Comparison of ENCODE assay signal across 25 cellular contexts in genomic region chr13:80988752-80989151, GRCh38.
DNase-seq lines count a peak whose midpoint lies in the region; FAIRE-seq and TF ChIP-seq lines count a peak whose summit lies in the region.
"Had no signal": no experiment of that assay in that cellular context is flagged by ENCODE, and none has a peak within 500 bp of the region (broad histone marks: within the 10 kb centered on the region; RNA-seq: fewer than 3 reads in every experiment).

No MANE protein-coding gene starts in this region.

- H3K4me1 ChIP-seq in HAP-1 (no peaks in the 10 kb centered on the region), tibial nerve (peaks cover 0 to 6% (median 0%) of the 10 kb centered on the region in 4 donors)
- H3K4me1 ChIP-seq: BLaER1 treated with 17β-estradiol and CSF1 and Interleukin-3, amounts not matched to agents 10 nM and 100 nM had no signal

- 30 to 35% methylated on average over 3 of the region's 3 CpGs for WGBS in tibial nerve, 2 donors

- H3K4me3 ChIP-seq in HAP-1 (no peak overlapping the region), tibial nerve (no peak overlapping the region)
- H3K4me3 ChIP-seq: BLaER1 treated with 17β-estradiol and CSF1 and Interleukin-3, amounts not matched to agents 10 nM and 100 nM; GM23338 had no signal

- FAIRE-seq in endometrium (lab: Jason Lieb, UNC), result peak; percentile 45
- FAIRE-seq: D721Med, GM18507 had no signal

- no peaks in the 10 kb centered on the region for H3K36me3 ChIP-seq in HAP-1 (replicated peaks)
- peaks cover 0 to 16% (median 0%) of the 10 kb centered on the region in 3 donors for H3K36me3 ChIP-seq in tibial nerve
- H3K36me3 ChIP-seq: BLaER1 treated with 17β-estradiol and CSF1 and Interleukin-3, amounts not matched to agents 10 nM and 100 nM had no signal

- no peaks in the 10 kb centered on the region for H3K9me3 ChIP-seq in HAP-1
- peaks cover 0 to 9% (median 1%) of the 10 kb centered on the region in 4 donors for H3K9me3 ChIP-seq in tibial nerve

- TF ChIP-seq CTCF in tibial nerve (IDR thresholded peaks at IDR 0.05), result no peak

- no peak for TF ChIP-seq EP300 in tibial nerve (IDR thresholded peaks at IDR 0.05)

- TF ChIP-seq POLR2A in tibial nerve (IDR thresholded peaks at IDR 0.05), result no peak

- DNase-seq in HAP-1 (ENCODE audit: low spot score in 2 of 2) (peak; percentile 17 to 31), midbrain (lab: John Stamatoyannopoulos, UW) (peak; percentile 16), pons (ENCODE audit: low spot score) (peak; percentile 72), epidermal melanocyte (ENCODE audit: insufficient read length, low spot score) (no peak), tibial nerve (ENCODE audit: low spot score in 2 of 2) (no peak), NCI-H1048 (lab: John Stamatoyannopoulos, UW) (no peak)
- DNase-seq: CD4-positive, alpha-beta T cell; H9; HFFc6; MM.1S; NCI-H1092; NCI-H1417 treated with DMSO at 0.1 percent for 48 hours; NCI-H1694 treated with DMSO at 0.1 percent for 48 hours; NCI-H2081; NCI-H2227 treated with DMSO at 0.1 percent for 48 hours; NCI-H510A; NCI-H69; SHP77 had no signal

- in situ Hi-C loops in HAP-1 (cut with MboI; ENCODE audit: low sequenced_read_pairs), result no loop called here

- H3K27ac ChIP-seq in tibial nerve, result peak overlapping the region in 1 of 4 donors; percentile 84
- H3K27ac ChIP-seq: BLaER1 treated with 17β-estradiol and CSF1 and Interleukin-3, amounts not matched to agents 10 nM and 100 nM; KMS-11; RWPE1 had no signal

- H3K27me3 ChIP-seq in HAP-1 (ENCODE audit: low read depth), result no peaks in the 10 kb centered on the region
- no peaks in the 10 kb centered on the region for H3K27me3 ChIP-seq in tibial nerve
- H3K27me3 ChIP-seq: BLaER1 treated with 17β-estradiol and CSF1 and Interleukin-3, amounts not matched to agents 10 nM and 100 nM had no signal

Comparison
In these comparisons a context has a peak if more than half of its experiments do, and no peak if none do; other contexts are left out.
1. DNase-seq: peak in HAP-1 (2 of 2), midbrain (single experiment) and pons (single experiment); none in epidermal melanocyte (single experiment), tibial nerve (0 of 2) and NCI-H1048 (single experiment).